Comparison of ENCODE assay signal across 20 cellular contexts in genomic region chr10:62747195-62747594, GRCh38.
"Had no signal": no experiment of that assay in that cellular context is flagged by ENCODE, and none has a peak within 500 bp of the region (broad histone marks: within the 10 kb centered on the region; RNA-seq: fewer than 3 reads in every experiment).

No MANE protein-coding gene starts in this region.

- H3K9me3 ChIP-seq: gastroesophageal sphincter, heart left ventricle, left lung, lower lobe of right lung, mucosa of descending colon had no signal

- H3K27ac ChIP-seq: coronary artery, epithelial cell of prostate, foreskin keratinocyte, gastroesophageal sphincter, heart left ventricle, left lung, lower lobe of right lung had no signal

- H3K27me3 ChIP-seq: foreskin keratinocyte, gastroesophageal sphincter, heart left ventricle, left lung had no signal

- H3K4me3 Mint-ChIP-seq: effector memory CD8-positive, alpha-beta T cell; endodermal cell; mesothelial cell of epicardium; naive thymus-derived CD8-positive, alpha-beta T cell had no signal

- H3K27me3 Mint-ChIP-seq: effector memory CD8-positive, alpha-beta T cell had no signal

- H3K36me3 Mint-ChIP-seq: mesothelial cell of epicardium; naive B cell; naive thymus-derived CD8-positive, alpha-beta T cell had no signal

- DNase-seq: effector CD8-positive, alpha-beta T cell; effector memory CD8-positive, alpha-beta T cell; endodermal cell; erythroblast; foreskin keratinocyte; heart left ventricle; hippocampal formation; left cardiac atrium; left lung; left ventricle myocardium superior; lower lobe of right lung; mesenchymal stem cell; mucosa of descending colon; naive B cell; naive thymus-derived CD8-positive, alpha-beta T cell had no signal

- H3K4me1 ChIP-seq: foreskin keratinocyte had no signal

- H3K36me3 ChIP-seq: gastroesophageal sphincter, heart left ventricle, left lung, lower lobe of right lung had no signal

- H3K27ac Mint-ChIP-seq: effector memory CD8-positive, alpha-beta T cell; endodermal cell; mesothelial cell of epicardium; naive B cell; naive thymus-derived CD8-positive, alpha-beta T cell had no signal

- H3K9me3 Mint-ChIP-seq: effector memory CD8-positive, alpha-beta T cell; endodermal cell; mesothelial cell of epicardium; naive B cell; naive thymus-derived CD8-positive, alpha-beta T cell had no signal

- ATAC-seq: effector memory CD8-positive, alpha-beta T cell; esophagus mucosa; foreskin keratinocyte; gastroesophageal sphincter; heart left ventricle; left cardiac atrium; left lung; left ventricle myocardium superior; lower lobe of right lung; mucosa of descending colon; naive thymus-derived CD8-positive, alpha-beta T cell had no signal

- H3K4me1 Mint-ChIP-seq: mesothelial cell of epicardium had no signal

- H3K4me3 ChIP-seq: coronary artery, gastroesophageal sphincter, heart left ventricle, left lung, lower lobe of right lung, mucosa of descending colon had no signal
